In genomic region chr13:24511824-24512207, GRCh38 we compare ENCODE assay signal across 8 cellular contexts.
DNase-seq lines count a peak whose midpoint lies in the region; ATAC-seq and TF ChIP-seq lines count a peak whose summit lies in the region.

No MANE protein-coding gene starts in this region.

- no peaks in the 10 kb centered on the region for H3K9me3 ChIP-seq in mucosa of rectum (ENCODE audit: control insufficient read depth in 2 of 2, low read length in 2 of 2)

- H3K4me3 ChIP-seq in mucosa of rectum (ENCODE audit: low read length in 2 of 2): peak overlapping the region; percentile 91 to 94

- H3K27me3 ChIP-seq in mucosa of rectum (ENCODE audit: control insufficient read depth in 2 of 2, insufficient read depth in 2 of 2, low read length in 2 of 2): no peaks in the 10 kb centered on the region

- H3K27ac ChIP-seq in C4-2B (peak overlapping the region; percentile 89), caudate nucleus (ENCODE audit: low read depth, low read length) (peak overlapping the region; percentile 69), mucosa of rectum (ENCODE audit: low read depth in 2 of 2, low read length in 2 of 2) (peak overlapping the region; percentile 95 to 99)

- peak; percentile 57 to 70 for DNase-seq in NCI-H526 (lab: John Stamatoyannopoulos, UW)
- DNase-seq in caudate nucleus (lab: John Stamatoyannopoulos, UW): no peak
- no peak for DNase-seq in AG20443 (ENCODE audit: low spot score)
- no peak for DNase-seq in RKO (ENCODE audit: low spot score)
- DNase-seq in amniotic stem cell (lab: John Stamatoyannopoulos, UW): no peak

- peak; percentile 0 for ATAC-seq in GM21526 (IDR thresholded peaks at IDR 0.05; ENCODE audit: low FRiP score, unreplicated experiment)

- H3K36me3 ChIP-seq in mucosa of rectum (ENCODE audit: control insufficient read depth in 2 of 2, insufficient read depth in 2 of 2, low read length in 2 of 2): peaks cover 0 to 3% of the 10 kb centered on the region in 2 donors

- peak overlapping the region; percentile 91 to 96 for H3K9ac ChIP-seq in mucosa of rectum (ENCODE audit: low read depth in 1 of 2, low read length in 2 of 2)

- TF ChIP-seq CTCF in C4-2B (conservative IDR thresholded peaks at IDR 0.05): no peak

- peaks cover 11 to 12% of the 10 kb centered on the region in 2 donors for H3K4me1 ChIP-seq in mucosa of rectum (ENCODE audit: control insufficient read depth in 2 of 2, insufficient read depth in 2 of 2, low read length in 2 of 2)

Comparison
In these comparisons a context has a peak if more than half of its experiments do, and no peak if none do; other contexts are left out.
1. DNase-seq: peak in NCI-H526 (2 of 2); none in caudate nucleus (0 of 61), AG20443 (single experiment), RKO (single experiment) and amniotic stem cell (single experiment).
2. Peak in every context shown above with its lines, with median percentiles within 50 percentile points of each other: H3K27ac ChIP-seq.